Comparison of ENCODE assay signal across 1 cellular context in the genomic region with DNA sequence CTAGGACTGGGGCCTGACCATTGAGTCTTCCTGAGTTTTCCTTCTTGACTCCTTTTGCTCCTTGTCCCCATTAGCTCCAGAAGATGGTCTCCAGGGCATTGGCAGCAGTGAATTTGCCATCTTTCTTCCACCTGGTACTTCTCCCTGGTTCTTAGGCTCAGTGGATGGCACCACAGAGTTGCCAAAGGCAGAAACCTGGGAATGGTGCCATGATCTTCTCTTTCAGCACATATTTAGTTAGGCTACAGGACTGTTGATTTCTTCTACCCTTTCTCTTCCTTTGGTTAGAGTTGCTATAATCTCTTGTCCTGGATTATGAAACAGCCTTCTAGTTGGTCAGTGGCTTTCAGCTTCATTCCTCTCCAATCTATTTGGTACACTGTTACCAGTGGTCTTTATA.
TF ChIP-seq lines count a peak whose summit lies in the region.

No MANE protein-coding gene starts in this region.

TF ChIP-seq in HepG2, 621 proteins besides CTCF, POLR2A, EP300 and RAD21 (continued from another document):
- no peak for TF ChIP-seq HMGXB4 (CRISPR knock-in tag; IDR thresholded peaks at IDR 0.05; ENCODE audit: borderline replicate concordance in 1 of 2, low read depth in 1 of 2)
- no peak for TF ChIP-seq HMG20A (CRISPR knock-in tag; IDR thresholded peaks at IDR 0.05; ENCODE audit: borderline replicate concordance)
- no peak for TF ChIP-seq NBN (conservative IDR thresholded peaks at IDR 0.05)
- TF ChIP-seq ZBTB44 (CRISPR knock-in tag; IDR thresholded peaks at IDR 0.05): no peak
- no peak for TF ChIP-seq KAT8 (CRISPR knock-in tag; IDR thresholded peaks at IDR 0.05)
- TF ChIP-seq TBX2 (CRISPR knock-in tag; IDR thresholded peaks at IDR 0.05; ENCODE audit: borderline replicate concordance): no peak
- no peak for TF ChIP-seq ZHX2 (IDR thresholded peaks at IDR 0.05; ENCODE audit: low read depth)
- no peak for TF ChIP-seq ZHX2 (CRISPR knock-in tag; IDR thresholded peaks at IDR 0.05; ENCODE audit: borderline replicate concordance)
- TF ChIP-seq ZNF138 (CRISPR knock-in tag; IDR thresholded peaks at IDR 0.05; ENCODE audit: low read depth): no peak
- no peak for TF ChIP-seq ZMAT3 (CRISPR knock-in tag; conservative IDR thresholded peaks at IDR 0.05)
